Comparison of ENCODE assay signal across 23 cellular contexts in genomic region chr6:81238390-81238789, GRCh38.
DNase-seq lines count a peak whose midpoint lies in the region; ATAC-seq and TF ChIP-seq lines count a peak whose summit lies in the region.
"Had no signal": no experiment of that assay in that cellular context is flagged by ENCODE, and none has a peak within 500 bp of the region (broad histone marks: within the 10 kb centered on the region; RNA-seq: fewer than 3 reads in every experiment).

No MANE protein-coding gene starts in this region.

- H3K9me3 Mint-ChIP-seq in endothelial cell (ENCODE audit: unreplicated experiment): no peaks in the 10 kb centered on the region

- H3K9me3 ChIP-seq in trophoblast cell (ENCODE audit: insufficient read depth, low read depth, low read length): no peaks in the 10 kb centered on the region
- H3K9me3 ChIP-seq: BLaER1 had no signal

- H3K36me3 Mint-ChIP-seq in endothelial cell (ENCODE audit: low read depth, unreplicated experiment): no peaks in the 10 kb centered on the region
- H3K36me3 Mint-ChIP-seq: CD14-positive monocyte; CD4-positive, alpha-beta memory T cell; CD4-positive, CD25-positive, alpha-beta regulatory T cell; CD8-positive, alpha-beta memory T cell had no signal

- H3K18ac ChIP-seq in trophoblast cell (ENCODE audit: low read length): no peak overlapping the region

- H3K9ac ChIP-seq in trophoblast cell (ENCODE audit: low read length): no peak overlapping the region
- H3K9ac ChIP-seq: BLaER1 had no signal

- no peak overlapping the region for H4K91ac ChIP-seq in trophoblast cell (ENCODE audit: low read depth, low read length)

- no peaks in the 10 kb centered on the region for H3K27me3 Mint-ChIP-seq in endothelial cell (ENCODE audit: unreplicated experiment)
- H3K27me3 Mint-ChIP-seq: B cell; CD4-positive, alpha-beta memory T cell; CD4-positive, CD25-positive, alpha-beta regulatory T cell; CD8-positive, alpha-beta memory T cell had no signal

- no peak overlapping the region for H2BK12ac ChIP-seq in trophoblast cell (ENCODE audit: low read length)

- no peak overlapping the region for H2AFZ ChIP-seq in trophoblast cell (ENCODE audit: insufficient read depth, low read length, poor library complexity)

- H3K36me3 ChIP-seq in BJ (ENCODE audit: control insufficient read depth, insufficient read depth, low read length) (no peaks in the 10 kb centered on the region), trophoblast cell (ENCODE audit: control insufficient read depth in 1 of 2, insufficient read depth in 2 of 2, low read length in 2 of 2) (no peaks in the 10 kb centered on the region)
- H3K36me3 ChIP-seq: BLaER1 had no signal

- POLR2A ChIA-PET in BJ (lab: Charles Lee): no interaction called here

- H3K4me3 Mint-ChIP-seq in endothelial cell (ENCODE audit: unreplicated experiment): no peak overlapping the region
- H3K4me3 Mint-ChIP-seq: B cell; CD14-positive monocyte; CD4-positive, alpha-beta memory T cell; CD4-positive, CD25-positive, alpha-beta regulatory T cell; CD8-positive, alpha-beta memory T cell had no signal

- H3K4me3 ChIP-seq in BJ (ENCODE audit: low read depth, low read length): no peak overlapping the region
- H3K4me3 ChIP-seq in trophoblast cell (ENCODE audit: low read depth, low read length): no peak overlapping the region
- H3K4me3 ChIP-seq: BLaER1, GM12878 had no signal

- H3K23ac ChIP-seq in trophoblast cell (ENCODE audit: low read length): no peak overlapping the region

- H2AK5ac ChIP-seq in trophoblast cell (ENCODE audit: low read length): no peak overlapping the region

- no peak overlapping the region for H2BK5ac ChIP-seq in trophoblast cell (ENCODE audit: low read depth, low read length, poor library complexity)

- H3K4me1 ChIP-seq in trophoblast cell (ENCODE audit: control insufficient read depth in 1 of 2, insufficient read depth in 2 of 2, low read length in 2 of 2): no peaks in the 10 kb centered on the region
- H3K4me1 ChIP-seq: BLaER1 had no signal

- CTCF ChIA-PET in BJ (lab: Yijun Ruan, JAX): interaction anchor here (0.7 to 1.6 kb wide), 2 partner anchors 24 to 515 kb away, joined by 3 to 9 read pairs; partner anchors contain the start of gene TENT5A

- H3K4me2 ChIP-seq in trophoblast cell (ENCODE audit: low read length): no peak overlapping the region
- H3K4me2 ChIP-seq: BLaER1 had no signal

- peak; percentile 5 for DNase-seq in BJ (ENCODE audit: low read depth)
- peak; percentile 73 for DNase-seq in SK-N-DZ (ENCODE audit: low spot score)
- no peak for DNase-seq in NCI-H345 (lab: John Stamatoyannopoulos, UW)
- DNase-seq in trophoblast cell: no peak
- DNase-seq in DMS153 (lab: John Stamatoyannopoulos, UW): no peak
- no peak for DNase-seq in endothelial cell (ENCODE audit: low spot score)
- DNase-seq: 8988T; ACHN; AML-193; C1 segment of cervical spinal cord; CD4-positive, alpha-beta memory T cell; CD4-positive, CD25-positive, alpha-beta regulatory T cell; CD8-positive, alpha-beta memory T cell; COR-L47; DMS 273 treated with DMSO at 0.1 percent for 48 hours; DMS79 treated with DMSO at 0.1 percent for 48 hours; EL; GDM1 had no signal

- no peak overlapping the region for H3K14ac ChIP-seq in trophoblast cell (ENCODE audit: low read length)

- no peak overlapping the region for H3K27ac Mint-ChIP-seq in endothelial cell (ENCODE audit: unreplicated experiment)
- H3K27ac Mint-ChIP-seq: B cell; CD14-positive monocyte; CD4-positive, CD25-positive, alpha-beta regulatory T cell; CD8-positive, alpha-beta memory T cell had no signal

- no peak overlapping the region for H2BK120ac ChIP-seq in trophoblast cell (ENCODE audit: insufficient read depth, low read length, poor library complexity)

- no peaks in the 10 kb centered on the region for H3K79me2 ChIP-seq in trophoblast cell (ENCODE audit: control insufficient read depth, insufficient read depth, low read length, poor library complexity)

- no peak overlapping the region for H4K8ac ChIP-seq in trophoblast cell (ENCODE audit: low read depth, low read length)

- peak; percentile 53 for ATAC-seq in SK-N-SH treated with all-trans-retinoic acid at 6 μM for 48 hours
- ATAC-seq: GM12878 had no signal

- H3K27me3 ChIP-seq in BJ (ENCODE audit: control insufficient read depth, insufficient read depth, low read length) (no peaks in the 10 kb centered on the region), trophoblast cell (ENCODE audit: insufficient read depth, low read length) (no peaks in the 10 kb centered on the region)
- H3K27me3 ChIP-seq: BLaER1 had no signal

- TF ChIP-seq CTCF in BJ (IDR thresholded peaks at IDR 0.05; ENCODE audit: insufficient read depth, low read depth, low read length) (no peak), endothelial cell (IDR thresholded peaks at IDR 0.05; ENCODE audit: unreplicated experiment) (no peak)

- H3K4ac ChIP-seq in trophoblast cell (ENCODE audit: low read depth, low read length): no peak overlapping the region

- no peak overlapping the region for H4K12ac ChIP-seq in trophoblast cell (ENCODE audit: low read depth, low read length)

- no peak overlapping the region for H3K27ac ChIP-seq in trophoblast cell (ENCODE audit: low read depth, low read length)
- H3K27ac ChIP-seq: BLaER1 had no signal

- H3K4me1 Mint-ChIP-seq in endothelial cell (ENCODE audit: unreplicated experiment): no peaks in the 10 kb centered on the region
- H3K4me1 Mint-ChIP-seq: B cell; CD14-positive monocyte; CD4-positive, alpha-beta memory T cell; CD4-positive, CD25-positive, alpha-beta regulatory T cell; CD8-positive, alpha-beta memory T cell had no signal

- H3K79me1 ChIP-seq in trophoblast cell (ENCODE audit: low read length): no peaks in the 10 kb centered on the region

TF ChIP-seq in SK-N-SH treated with all-trans-retinoic acid at 6 μM for 48 hours, 23 proteins besides CTCF, POLR2A, EP300 and RAD21:
- TF ChIP-seq CSRNP3 (CRISPR knock-in tag; IDR thresholded peaks at IDR 0.05) (0 out of 2 replicates have a peak, but pooled peaks have one; percentile 64), ISL1 (CRISPR knock-in tag; IDR thresholded peaks at IDR 0.05) (peak; percentile 96), CREB5 (CRISPR knock-in tag; IDR thresholded peaks at IDR 0.05; ENCODE audit: low read depth) (peak; percentile 26; the same call in 1 of the 2 replicates), TCF4 (CRISPR knock-in tag; IDR thresholded peaks at IDR 0.05; ENCODE audit: borderline replicate concordance) (peak; percentile 92), ZC3H10 (CRISPR knock-in tag; IDR thresholded peaks at IDR 0.05) (no peak), ZFP30 (CRISPR knock-in tag; IDR thresholded peaks at IDR 0.05) (peak; percentile 35; the same call in 1 of the 2 replicates), ESRRG (CRISPR knock-in tag; IDR thresholded peaks at IDR 0.05) (peak; percentile 57; the same call in 1 of the 2 replicates), POU6F1 (CRISPR knock-in tag; IDR thresholded peaks at IDR 0.05; ENCODE audit: borderline replicate concordance, low read depth) (no peak; the same call in 1 of the 2 replicates)

Comparison
In these comparisons a context has a peak if more than half of its experiments do, and no peak if none do; other contexts are left out.
1. DNase-seq: peak in BJ (single experiment) and SK-N-DZ (single experiment); none in NCI-H345 (single experiment), trophoblast cell (0 of 2), DMS153 (single experiment) and endothelial cell (single experiment).